In the genomic region with DNA sequence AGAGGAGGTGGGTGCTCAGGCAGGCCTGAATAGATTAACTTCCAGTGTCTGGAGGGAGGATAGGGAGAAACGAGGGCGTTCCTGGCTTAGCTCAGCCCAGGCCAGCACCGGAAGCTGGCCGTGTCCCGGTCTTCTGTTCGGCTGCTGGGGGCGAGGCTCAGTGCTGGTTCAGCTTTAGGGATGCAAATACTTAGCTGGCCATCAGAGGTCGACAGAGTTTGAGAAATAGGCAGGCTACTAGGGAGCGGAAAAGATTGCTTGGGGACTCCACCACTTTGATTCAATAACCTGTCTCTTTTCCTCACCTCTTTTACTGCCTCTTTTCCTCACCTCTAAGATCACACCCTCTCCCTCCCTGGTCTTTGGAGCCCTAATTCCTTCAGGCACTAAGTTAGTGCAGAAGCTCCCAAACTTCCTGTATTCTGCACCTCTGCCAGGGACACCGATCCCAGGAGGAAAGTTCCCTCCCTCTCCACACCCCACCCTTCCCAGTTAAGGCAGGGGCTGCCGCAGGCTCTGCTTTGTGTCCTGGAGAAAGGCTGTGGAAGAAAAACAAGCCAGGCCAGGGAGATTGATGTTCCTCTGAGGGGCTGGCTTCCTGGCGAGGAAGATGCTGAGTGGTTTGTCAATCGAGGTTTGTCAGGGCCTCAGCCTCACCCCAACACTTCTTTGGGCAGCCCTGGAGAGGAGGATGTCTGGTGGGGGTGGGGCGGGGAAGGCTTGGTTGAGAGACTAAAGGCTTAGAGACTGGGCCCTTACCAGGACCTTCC, we compare ENCODE assay signal across 8 cellular contexts. TPM values are rescaled to one million over a fixed set of nuclear protein-coding genes. Genes with fewer than 3 reads are reported as not detected.
DNase-seq lines count a peak whose midpoint lies in the region; ATAC-seq and TF ChIP-seq lines count a peak whose summit lies in the region.

No MANE protein-coding gene starts in this region.

- no peak overlapping the region for H3K4me3 ChIP-seq in BJ (ENCODE audit: low read depth, low read length)
- no peak overlapping the region for H3K4me3 ChIP-seq in testis

- ATAC-seq in GM18858 (IDR thresholded peaks at IDR 0.05; ENCODE audit: unreplicated experiment) (peak; percentile 54), HG02840 (IDR thresholded peaks at IDR 0.05; ENCODE audit: low FRiP score, unreplicated experiment) (no peak)

- CTCF ChIA-PET in BJ (lab: Yijun Ruan, JAX), result interaction anchor here (0.7 to 4.7 kb wide), 14 partner anchors 9 to 1275 kb away, joined by 3 to 38 read pairs (median 4); no protein-coding TSS in a partner anchor

- TF ChIP-seq POLR2A in testis (IDR thresholded peaks at IDR 0.05), result no peak

- no peak overlapping the region for H3K27ac ChIP-seq in testis

- no peak for DNase-seq in BJ (ENCODE audit: low read depth)
- DNase-seq in NAMALWA (ENCODE audit: low spot score), result peak; percentile 48
- peak; percentile 32 for DNase-seq in amniotic epithelial cell (ENCODE audit: low read depth)
- DNase-seq in iris pigment epithelial cell (ENCODE audit: low read depth), result peak; percentile 55
- peak; percentile 54 for DNase-seq in testis
- DNase-seq in C1 segment of cervical spinal cord (lab: John Stamatoyannopoulos, UW), result no peak

- peak; percentile 61 for TF ChIP-seq CTCF in BJ (IDR thresholded peaks at IDR 0.05; ENCODE audit: insufficient read depth, low read depth, low read length)
- TF ChIP-seq CTCF in testis (IDR thresholded peaks at IDR 0.05), result peak; percentile 14 to 42 (median 41)

- 30 to 48% methylated on average over 3 to 14 of the region's 14 CpGs for whole genome bisulfite sequencing in testis, 2 donors

- no peaks in the 10 kb centered on the region for H3K4me1 ChIP-seq in testis

- H3K36me3 ChIP-seq in BJ (ENCODE audit: control insufficient read depth, insufficient read depth, low read length) (no peaks in the 10 kb centered on the region), testis (ENCODE audit: low read depth, missing control alignments) (no peaks in the 10 kb centered on the region)

- POLR2A ChIA-PET in BJ (lab: Charles Lee), result no interaction called here

- intact Hi-C loops in testis (cut with DNase I; ENCODE audit: low total_unique reads), result loop anchor here (5.0 kb wide), 2 partner anchors 399 to 464 kb away; no protein-coding TSS in a partner anchor

- H3K27me3 ChIP-seq in BJ (ENCODE audit: control insufficient read depth, insufficient read depth, low read length) (no peaks in the 10 kb centered on the region), testis (no peaks in the 10 kb centered on the region)

- H3K9me3 ChIP-seq in testis, result no peaks in the 10 kb centered on the region

RNA-seq across cellular contexts. Expression of a gene that starts 6.0 kb away (rescaled TPM):
- polyA plus RNA-seq in BJ (2011; rRNA removed) (10.8 and 15.2 TPM in 2 replicates), testis (ENCODE audit: insufficient read depth, low read depth, low replicate concordance) (21.1 TPM)
- 5.1 and 8.5 TPM in 2 replicates for polyA minus RNA-seq in BJ (2011; rRNA and poly(A)+ RNA removed)
- 10 to 100 TPM; 14.6 to 29.4 TPM for total RNA-seq in testis

Comparison
In these comparisons a context has a peak if more than half of its experiments do, and no peak if none do; other contexts are left out.
1. DNase-seq: peak in NAMALWA (single experiment), amniotic epithelial cell (single experiment), iris pigment epithelial cell (single experiment) and testis (single experiment); none in BJ (single experiment) and C1 segment of cervical spinal cord (0 of 14).